ENCODE assay signal across 7 cellular contexts in genomic region chr10:129848084-129848483, GRCh38.
"Had no signal": no experiment of that assay in that cellular context is flagged by ENCODE, and none has a peak within 500 bp of the region (broad histone marks: within the 10 kb centered on the region; RNA-seq: fewer than 3 reads in every experiment).

No MANE protein-coding gene starts in this region.

- H3K4me3 Mint-ChIP-seq: GM23338, HFFc6, IgD-negative memory B cell had no signal

- H3K9me3 ChIP-seq: HAP-1 had no signal

- H3K4me3 ChIP-seq: GM23338, HAP-1 had no signal

- ATAC-seq: GM23338, HCT116, HepG2 had no signal

- DNase-seq: HFFc6 had no signal

- H3K27ac Mint-ChIP-seq: GM23338, HFFc6, IgD-negative memory B cell had no signal

- H2AFZ ChIP-seq: GM23338 had no signal

- H3K36me3 Mint-ChIP-seq: IgD-negative memory B cell had no signal

- H3K27ac ChIP-seq: HL-60 had no signal

- H3K4me2 ChIP-seq: GM23338 had no signal

- H3K9me3 Mint-ChIP-seq: GM23338, IgD-negative memory B cell had no signal

- H3K36me3 ChIP-seq: HAP-1 had no signal

- H3K4me1 Mint-ChIP-seq: IgD-negative memory B cell had no signal

- H3K27me3 Mint-ChIP-seq: IgD-negative memory B cell had no signal
